15 cellular contexts compared by ENCODE assay signal in the genomic region with DNA sequence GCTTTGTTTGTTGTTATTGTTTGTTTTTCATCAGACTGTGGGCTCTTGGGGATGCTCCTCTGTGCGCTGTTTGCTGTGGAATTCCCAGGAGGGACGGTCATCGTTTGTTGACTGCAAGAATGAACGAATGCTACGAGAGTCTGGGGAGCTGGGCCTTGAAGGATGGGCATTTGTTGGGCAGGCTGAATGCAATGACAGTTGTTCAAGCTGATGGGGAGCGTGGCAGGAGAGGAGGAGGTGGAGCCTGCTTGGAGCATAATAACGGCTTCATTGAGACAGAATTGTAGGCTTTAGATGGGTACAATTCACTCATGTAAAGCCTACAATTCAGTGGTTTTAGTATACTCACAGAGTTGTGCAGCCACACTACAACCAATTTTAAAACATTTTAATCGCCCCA.
DNase-seq lines count a peak whose midpoint lies in the region; ATAC-seq and TF ChIP-seq lines count a peak whose summit lies in the region.
"Had no signal": no experiment of that assay in that cellular context is flagged by ENCODE, and none has a peak within 500 bp of the region (broad histone marks: within the 10 kb centered on the region; RNA-seq: fewer than 3 reads in every experiment).

No MANE protein-coding gene starts in this region.

- no peak overlapping the region for H3K4me2 ChIP-seq in osteoblast (ENCODE audit: insufficient read depth, low read length)
- H3K4me2 ChIP-seq: BLaER1 had no signal

- H3K4me3 ChIP-seq in iPS-15b (ENCODE audit: low read depth, low read length) (no peak overlapping the region), osteoblast (ENCODE audit: insufficient read depth, low read length) (no peak overlapping the region)
- H3K4me3 ChIP-seq: BLaER1, HAP-1 had no signal

- H3K9me3 ChIP-seq in iPS-15b (ENCODE audit: control insufficient read depth, insufficient read depth, low read length): no peaks in the 10 kb centered on the region
- no peaks in the 10 kb centered on the region for H3K9me3 ChIP-seq in osteoblast (ENCODE audit: low read depth, low read length)
- H3K9me3 ChIP-seq: Caco-2, HAP-1 had no signal

- H3K27ac ChIP-seq in osteoblast (ENCODE audit: low read depth, low read length): no peak overlapping the region
- H3K27ac ChIP-seq: 22Rv1, BLaER1 had no signal

- no peak for TF ChIP-seq CTCF in osteoblast (IDR thresholded peaks at IDR 0.05; ENCODE audit: extremely low read depth, low read depth, low read length)

- peaks cover 11% of the 10 kb centered on the region for H3K4me1 ChIP-seq in iPS-15b (ENCODE audit: control insufficient read depth, insufficient read depth, low read length)
- no peaks in the 10 kb centered on the region for H3K4me1 ChIP-seq in osteoblast (ENCODE audit: insufficient read depth, low read length)
- H3K4me1 ChIP-seq: Caco-2, HAP-1 had no signal

- H3K36me3 ChIP-seq in iPS-15b (ENCODE audit: control insufficient read depth, insufficient read depth, low read length) (no peaks in the 10 kb centered on the region), osteoblast (ENCODE audit: insufficient read depth, low read length) (no peaks in the 10 kb centered on the region)
- H3K36me3 ChIP-seq: BLaER1, HAP-1 had no signal

- no peaks in the 10 kb centered on the region for H3K27me3 ChIP-seq in iPS-15b (ENCODE audit: control insufficient read depth, insufficient read depth, low read length)
- H3K27me3 ChIP-seq in osteoblast (ENCODE audit: insufficient read depth, low read length): peaks cover 9% of the 10 kb centered on the region

- H4K20me1 ChIP-seq in osteoblast (ENCODE audit: insufficient read depth, low read length): no peaks in the 10 kb centered on the region
- H4K20me1 ChIP-seq: BLaER1 had no signal

- H2AFZ ChIP-seq in osteoblast (ENCODE audit: low read length): no peak overlapping the region

- peak overlapping the region; percentile 12 for H3K9ac ChIP-seq in iPS-15b (ENCODE audit: low read depth, low read length)
- H3K9ac ChIP-seq: BLaER1 had no signal

- H3K79me2 ChIP-seq in osteoblast (ENCODE audit: insufficient read depth, low read length): no peaks in the 10 kb centered on the region

- ATAC-seq in HG03571 (IDR thresholded peaks at IDR 0.05; ENCODE audit: unreplicated experiment): no peak

- DNase-seq in activated effector memory CD4-positive, alpha-beta T cell treated with anti-CD3 and anti-CD28 coated beads, Interleukin-2, amount 50 U/mL, for 16 hours: peak; percentile 9
- no peak for DNase-seq in activated effector memory CD4-positive, alpha-beta T cell treated with Interleukin-2 at 50 U/mL for 16 hours
- DNase-seq in osteoblast (ENCODE audit: insufficient read length, low spot score, missing footprints) (peak; percentile 17), NCI-H2081 (lab: John Stamatoyannopoulos, UW) (no peak)
- DNase-seq in stimulated activated CD4-positive, alpha-beta T cell treated with anti-CD3 and anti-CD28 coated beads, Interleukin-2, amount 100 ng/mL, for 24 hours: no peak
- DNase-seq: Caco-2; CD8-positive, alpha-beta memory T cell; DMS53; GF-D8; GOT3 had no signal

Comparison
In these comparisons a context has a peak if more than half of its experiments do, and no peak if none do; other contexts are left out.
1. DNase-seq: peak in activated effector memory CD4-positive, alpha-beta T cell treated with anti-CD3 and anti-CD28 coated beads, Interleukin-2, amount 50 U/mL, for 16 hours (single experiment) and osteoblast (single experiment); none in activated effector memory CD4-positive, alpha-beta T cell treated with Interleukin-2 at 50 U/mL for 16 hours (single experiment), NCI-H2081 (0 of 2) and stimulated activated CD4-positive, alpha-beta T cell treated with anti-CD3 and anti-CD28 coated beads, Interleukin-2, amount 100 ng/mL, for 24 hours (0 of 2).